Comparison of ENCODE assay signal across 1 cellular context in genomic region chr2:175805442-175806114, GRCh38.
TF ChIP-seq lines count a peak whose summit lies in the region.

No MANE protein-coding gene starts in this region.

TF ChIP-seq in HepG2, 621 proteins besides CTCF, POLR2A, EP300 and RAD21 (continued from another document):
- TF ChIP-seq BCLAF1 (IDR thresholded peaks at IDR 0.05) (no peak), STAG1 (CRISPR knock-in tag; IDR thresholded peaks at IDR 0.05) (no peak), TOPORS (CRISPR knock-in tag; IDR thresholded peaks at IDR 0.05) (no peak), CEBPB (IDR thresholded peaks at IDR 0.05; ENCODE audit: borderline replicate concordance, low read depth, low read length) (peak; percentile 78), ZBTB46 (CRISPR knock-in tag; IDR thresholded peaks at IDR 0.05; ENCODE audit: borderline replicate concordance) (no peak)
TF ChIP-seq in HepG2: peak in this region for 2.
